In genomic region chr6:24718449-24719124, GRCh38 we compare ENCODE assay signal across 8 cellular contexts. TPM values are rescaled to one million over a fixed set of nuclear protein-coding genes. Genes with fewer than 3 reads are reported as not detected.
DNase-seq lines count a peak whose midpoint lies in the region; TF ChIP-seq lines count a peak whose summit lies in the region.

No MANE protein-coding gene starts in this region.

- H3K36me3 ChIP-seq in Caco-2 (ENCODE audit: control insufficient read depth, insufficient read depth, low read length): no peaks in the 10 kb centered on the region; the same call in none of the 2 replicates
- peaks cover 57% of the 10 kb centered on the region for H3K36me3 ChIP-seq in NT2/D1 (ENCODE audit: insufficient read depth, insufficient read length, low read length)
- H3K36me3 ChIP-seq in effector memory CD4-positive, alpha-beta T cell (ENCODE audit: control insufficient read depth, insufficient read depth, low read length): peaks cover 22% of the 10 kb centered on the region
- peaks cover 2 to 59% of the 10 kb centered on the region in 2 donors for H3K36me3 ChIP-seq in neuronal stem cell (replicated peaks in 1 of 2; ENCODE audit: control insufficient read depth in 2 of 2, insufficient read depth in 2 of 2, low read length in 2 of 2)

- peak overlapping the region; percentile 99 for H3K27ac ChIP-seq in effector memory CD4-positive, alpha-beta T cell (ENCODE audit: insufficient read depth, low read length, poor library complexity, severe bottlenecking)
- H3K27ac ChIP-seq in neuronal stem cell (replicated peaks; ENCODE audit: low read length): no peak overlapping the region

- no peak for DNase-seq in Caco-2
- no peak for DNase-seq in NT2/D1 (ENCODE audit: low read depth, low spot score)
- no peak for DNase-seq in effector memory CD4-positive, alpha-beta T cell
- no peak for DNase-seq in neuronal stem cell (ENCODE audit: low spot score)
- no peak for DNase-seq in NCI-H1417 treated with DMSO at 0.1 percent for 48 hours (lab: John Stamatoyannopoulos, UW)
- DNase-seq in NCI-H1694 (lab: John Stamatoyannopoulos, UW): no peak
- no peak for DNase-seq in GOT3 (lab: John Stamatoyannopoulos, UW)
- no peak for DNase-seq in T1000 (lab: John Stamatoyannopoulos, UW)

- H3K79me1 ChIP-seq in neuronal stem cell (ENCODE audit: low read depth, low read length): no peaks in the 10 kb centered on the region

- H2BK5ac ChIP-seq in neuronal stem cell (ENCODE audit: low read length): no peak overlapping the region

- H3K27me3 Mint-ChIP-seq in Caco-2 (ENCODE audit: insufficient read depth, unreplicated experiment): no peaks in the 10 kb centered on the region

- CTCF ChIA-PET in Caco-2 (lab: Charles Lee): no interaction called here

- WGBS in neuronal stem cell (ENCODE audit: extremely low coverage in 2 of 2, insufficient read length in 2 of 2, insufficient replicate concordance in 1 of 2), 2 donors: no CpG with 5 or more reads among the region's 8 CpGs

- no peak overlapping the region for H2BK15ac ChIP-seq in neuronal stem cell (ENCODE audit: low read length)

- peaks cover 19% of the 10 kb centered on the region for H3K4me1 Mint-ChIP-seq in Caco-2 (ENCODE audit: low read depth, unreplicated experiment)

- no peak overlapping the region for H4K8ac ChIP-seq in neuronal stem cell (ENCODE audit: low read depth, low read length)

- peak overlapping the region; percentile 66 for H3K4me2 ChIP-seq in neuronal stem cell (ENCODE audit: insufficient read depth, low read length, poor library complexity, severe bottlenecking)

- H3K4me3 Mint-ChIP-seq in Caco-2 (ENCODE audit: unreplicated experiment): peak overlapping the region; percentile 85

- no peak overlapping the region for H2BK12ac ChIP-seq in neuronal stem cell (ENCODE audit: low read length)

- no peaks in the 10 kb centered on the region for H3K9me3 Mint-ChIP-seq in Caco-2 (ENCODE audit: unreplicated experiment)

- H3K4me3 ChIP-seq in Caco-2 (ENCODE audit: low read depth, low read length) (peak overlapping the region; percentile 92), NT2/D1 (ENCODE audit: insufficient read length, low read depth) (peak overlapping the region; percentile 90), neuronal stem cell (ENCODE audit: low read length in 2 of 2) (peak overlapping the region; percentile 22 to 79)
- H3K4me3 ChIP-seq in effector memory CD4-positive, alpha-beta T cell (ENCODE audit: insufficient read depth, low read depth, low read length, poor library complexity, severe bottlenecking): peak overlapping the region; percentile 87

- TF ChIP-seq CTCF in Caco-2 (IDR thresholded peaks at IDR 0.05; ENCODE audit: insufficient read depth in 1 of 2, low read depth in 1 of 2, low read length in 1 of 2, severe bottlenecking in 1 of 2, unreplicated experiment in 1 of 2): no peak

- H3K4ac ChIP-seq in neuronal stem cell (ENCODE audit: low read length): no peak overlapping the region

- no peaks in the 10 kb centered on the region for H3K4me1 ChIP-seq in Caco-2
- H3K4me1 ChIP-seq in NT2/D1 (ENCODE audit: insufficient read depth, insufficient read length): no peaks in the 10 kb centered on the region
- peaks cover 30% of the 10 kb centered on the region for H3K4me1 ChIP-seq in effector memory CD4-positive, alpha-beta T cell (ENCODE audit: control insufficient read depth, insufficient read depth, low read length, poor library complexity, severe bottlenecking)
- H3K4me1 ChIP-seq in neuronal stem cell (ENCODE audit: control insufficient read depth in 2 of 2, insufficient read depth in 1 of 2, low read depth in 1 of 2, low read length in 2 of 2): peaks cover 0 to 1% of the 10 kb centered on the region in 2 donors

- H3K9ac ChIP-seq in NT2/D1 (ENCODE audit: insufficient read length, low read depth) (peak overlapping the region; percentile 95), neuronal stem cell (ENCODE audit: low read depth, low read length, poor library complexity) (no peak overlapping the region)

- intact Hi-C loops in Caco-2 (cut with micrococcal nuclease; ENCODE audit: unreplicated experiment): loop anchor here (10.0 kb wide), 1 partner anchor 356 kb away; no protein-coding TSS in a partner anchor

- H3K9me3 ChIP-seq in Caco-2 (no peaks in the 10 kb centered on the region), NT2/D1 (ENCODE audit: insufficient read depth, low read length) (no peaks in the 10 kb centered on the region), neuronal stem cell (replicated peaks in 1 of 2; ENCODE audit: control insufficient read depth in 2 of 2, insufficient read depth in 1 of 2, low read depth in 1 of 2, low read length in 2 of 2) (no peaks in the 10 kb centered on the region)
- no peaks in the 10 kb centered on the region for H3K9me3 ChIP-seq in effector memory CD4-positive, alpha-beta T cell (ENCODE audit: control insufficient read depth, low read length)

- H3K36me3 Mint-ChIP-seq in Caco-2 (ENCODE audit: insufficient read depth, unreplicated experiment): peaks cover 79% of the 10 kb centered on the region

- H2AK5ac ChIP-seq in neuronal stem cell (ENCODE audit: low read depth, low read length): no peak overlapping the region

- POLR2A ChIA-PET in Caco-2 (lab: Charles Lee): no interaction called here

- H3K23ac ChIP-seq in neuronal stem cell (ENCODE audit: low read depth, low read length, poor library complexity): no peak overlapping the region

- H3K14ac ChIP-seq in neuronal stem cell (ENCODE audit: low read length): no peak overlapping the region

- H3K27ac Mint-ChIP-seq in Caco-2 (ENCODE audit: unreplicated experiment): peak overlapping the region; percentile 96

- no TSS peak for BruUV-seq in Caco-2 (replicated peaks; lab: Mats Ljungman, UMichigan)

- no peak overlapping the region for H3K18ac ChIP-seq in neuronal stem cell (ENCODE audit: low read length)

- no peak overlapping the region for H4K91ac ChIP-seq in neuronal stem cell (ENCODE audit: low read depth, low read length, poor library complexity)

- H2BK120ac ChIP-seq in neuronal stem cell (ENCODE audit: low read depth, low read length): no peak overlapping the region

- no peaks in the 10 kb centered on the region for H3K27me3 ChIP-seq in Caco-2 (replicated peaks; ENCODE audit: control insufficient read depth, insufficient read depth, low read length)
- H3K27me3 ChIP-seq in NT2/D1 (ENCODE audit: insufficient read depth, insufficient read length): no peaks in the 10 kb centered on the region
- H3K27me3 ChIP-seq in effector memory CD4-positive, alpha-beta T cell (replicated peaks; ENCODE audit: control insufficient read depth, insufficient read depth, low read length, poor library complexity, severe bottlenecking): no peaks in the 10 kb centered on the region
- H3K27me3 ChIP-seq in neuronal stem cell (ENCODE audit: control insufficient read depth in 3 of 3, insufficient read depth in 3 of 3, low read depth in 1 of 3, low read length in 3 of 3): no peaks in the 10 kb centered on the region

- H2AFZ ChIP-seq in neuronal stem cell (ENCODE audit: low read length): no peak overlapping the region

RNA-seq across cellular contexts. Expression of gene C6orf62, which starts 0.4 kb away (rescaled TPM):
- 74.2 and 75.3 TPM in 2 replicates for total RNA-seq in Caco-2 (2022)
- 51.6 TPM for polyA plus RNA-seq in neuronal stem cell (2013, experiment 1 of 2)
- polyA plus RNA-seq in neuronal stem cell (2013, experiment 2 of 2): 52.1 TPM

RNA-seq across cellular contexts. Expression of gene ACOT13, which starts 51.7 kb away (rescaled TPM):
- 55.6 and 63.1 TPM in 2 replicates for total RNA-seq in Caco-2 (2022)
- 43.3 TPM for polyA plus RNA-seq in neuronal stem cell (2013, experiment 1 of 2)
- polyA plus RNA-seq in neuronal stem cell (2013, experiment 2 of 2): 44.4 TPM

RNA-seq across cellular contexts. Expression of gene TDP2, which starts 51.9 kb away (rescaled TPM):
- total RNA-seq in Caco-2 (2022): 46.7 and 47.2 TPM in 2 replicates
- polyA plus RNA-seq in neuronal stem cell (2013, experiment 1 of 2): 40.1 TPM
- polyA plus RNA-seq in neuronal stem cell (2013, experiment 2 of 2): 39.9 TPM

RNA-seq across cellular contexts. Expression of gene GMNN, which starts 56.1 kb away (rescaled TPM):
- 66.5 and 70.0 TPM in 2 replicates for total RNA-seq in Caco-2 (2022)
- 95.7 TPM for polyA plus RNA-seq in neuronal stem cell (2013, experiment 1 of 2)
- polyA plus RNA-seq in neuronal stem cell (2013, experiment 2 of 2): 97.4 TPM
